Comparison of ENCODE assay signal across 1 cellular context in genomic region chr2:128442053-128442751, GRCh38.
TF ChIP-seq lines count a peak whose summit lies in the region.

No MANE protein-coding gene starts in this region.

TF ChIP-seq in HepG2, 621 proteins besides CTCF, POLR2A, EP300 and RAD21 (continued from another document and continues in another):
- TF ChIP-seq AFF4 (CRISPR knock-in tag; IDR thresholded peaks at IDR 0.05) (no peak), AGO1 (IDR thresholded peaks at IDR 0.05; ENCODE audit: low read depth, low read length, poor library complexity, severe bottlenecking) (no peak), ZNF512 (CRISPR knock-in tag; IDR thresholded peaks at IDR 0.05) (no peak), ZNF556 (CRISPR knock-in tag; IDR thresholded peaks at IDR 0.05; ENCODE audit: borderline replicate concordance) (no peak), MYNN (CRISPR knock-in tag; IDR thresholded peaks at IDR 0.05; ENCODE audit: low read depth) (no peak), ZBTB7A (CRISPR knock-in tag; IDR thresholded peaks at IDR 0.05) (no peak), NPAS2 (CRISPR knock-in tag; IDR thresholded peaks at IDR 0.05; ENCODE audit: borderline replicate concordance) (no peak), ZNF331 (CRISPR knock-in tag; IDR thresholded peaks at IDR 0.05) (no peak), ZFP41 (CRISPR knock-in tag; IDR thresholded peaks at IDR 0.05; ENCODE audit: borderline replicate concordance) (no peak), HNF1B (CRISPR knock-in tag; IDR thresholded peaks at IDR 0.05) (0 out of 2 replicates have a peak, but pooled peaks have one; percentile 9), NFE2 (CRISPR knock-in tag; IDR thresholded peaks at IDR 0.05) (no peak), BATF2 (CRISPR knock-in tag; IDR thresholded peaks at IDR 0.05) (no peak), STAT5B (CRISPR knock-in tag; IDR thresholded peaks at IDR 0.05) (no peak), ZMAT3 (CRISPR knock-in tag; conservative IDR thresholded peaks at IDR 0.05) (no peak), HDAC1 (CRISPR knock-in tag; IDR thresholded peaks at IDR 0.05) (no peak), KDM4B (CRISPR knock-in tag; IDR thresholded peaks at IDR 0.05) (no peak), HNF4A (CRISPR knock-in tag; IDR thresholded peaks at IDR 0.05) (peak; percentile 22; the same call in 1 of the 2 replicates), ONECUT2 (CRISPR knock-in tag; IDR thresholded peaks at IDR 0.05) (no peak), U2AF1 (optimal IDR thresholded peaks at IDR 0.05; ENCODE audit: low read depth, low read length) (no peak), ZNF737 (CRISPR knock-in tag; IDR thresholded peaks at IDR 0.05; ENCODE audit: borderline replicate concordance) (no peak), HINFP (CRISPR knock-in tag; IDR thresholded peaks at IDR 0.05; ENCODE audit: low read depth) (no peak), ZNF367 (CRISPR knock-in tag; IDR thresholded peaks at IDR 0.05; ENCODE audit: borderline replicate concordance) (no peak), JUND (CRISPR knock-in tag; IDR thresholded peaks at IDR 0.05) (no peak), ARID5B (CRISPR knock-in tag; IDR thresholded peaks at IDR 0.05) (peak; percentile 47), ZSCAN25 (CRISPR knock-in tag; IDR thresholded peaks at IDR 0.05) (no peak), KLF16 (CRISPR knock-in tag; IDR thresholded peaks at IDR 0.05) (no peak), CC2D1A (CRISPR knock-in tag; IDR thresholded peaks at IDR 0.05) (no peak), ZBTB20 (CRISPR knock-in tag; IDR thresholded peaks at IDR 0.05; ENCODE audit: borderline replicate concordance, low read depth) (no peak), JDP2 (CRISPR knock-in tag; IDR thresholded peaks at IDR 0.05; ENCODE audit: borderline replicate concordance) (no peak), NRL (CRISPR knock-in tag; IDR thresholded peaks at IDR 0.05; ENCODE audit: borderline replicate concordance) (no peak), ZNF780A (CRISPR knock-in tag; IDR thresholded peaks at IDR 0.05) (no peak), GTF3A (CRISPR knock-in tag; conservative IDR thresholded peaks at IDR 0.05) (no peak), CREM (IDR thresholded peaks at IDR 0.05) (peak; percentile 25; the same call in 1 of the 2 replicates), CREM (CRISPR knock-in tag; IDR thresholded peaks at IDR 0.05) (no peak), PHB2 (IDR thresholded peaks at IDR 0.05; ENCODE audit: partially characterized antibody) (no peak), KMT2B (CRISPR knock-in tag; IDR thresholded peaks at IDR 0.05) (no peak)
- TF ChIP-seq, protein P1, sequence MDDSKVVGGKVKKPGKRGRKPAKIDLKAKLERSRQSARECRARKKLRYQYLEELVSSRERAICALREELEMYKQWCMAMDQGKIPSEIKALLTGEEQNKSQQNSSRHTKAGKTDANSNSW (CRISPR knock-in tag; IDR thresholded peaks at IDR 0.05; ENCODE audit: borderline replicate concordance), result no peak
- TF ChIP-seq, protein P2, sequence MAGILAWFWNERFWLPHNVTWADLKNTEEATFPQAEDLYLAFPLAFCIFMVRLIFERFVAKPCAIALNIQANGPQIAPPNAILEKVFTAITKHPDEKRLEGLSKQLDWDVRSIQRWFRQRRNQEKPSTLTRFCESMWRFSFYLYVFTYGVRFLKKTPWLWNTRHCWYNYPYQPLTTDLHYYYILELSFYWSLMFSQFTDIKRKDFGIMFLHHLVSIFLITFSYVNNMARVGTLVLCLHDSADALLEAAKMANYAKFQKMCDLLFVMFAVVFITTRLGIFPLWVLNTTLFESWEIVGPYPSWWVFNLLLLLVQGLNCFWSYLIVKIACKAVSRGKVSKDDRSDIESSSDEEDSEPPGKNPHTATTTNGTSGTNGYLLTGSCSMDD (CRISPR knock-in tag; IDR thresholded peaks at IDR 0.05), result no peak
- TF ChIP-seq, protein P3, sequence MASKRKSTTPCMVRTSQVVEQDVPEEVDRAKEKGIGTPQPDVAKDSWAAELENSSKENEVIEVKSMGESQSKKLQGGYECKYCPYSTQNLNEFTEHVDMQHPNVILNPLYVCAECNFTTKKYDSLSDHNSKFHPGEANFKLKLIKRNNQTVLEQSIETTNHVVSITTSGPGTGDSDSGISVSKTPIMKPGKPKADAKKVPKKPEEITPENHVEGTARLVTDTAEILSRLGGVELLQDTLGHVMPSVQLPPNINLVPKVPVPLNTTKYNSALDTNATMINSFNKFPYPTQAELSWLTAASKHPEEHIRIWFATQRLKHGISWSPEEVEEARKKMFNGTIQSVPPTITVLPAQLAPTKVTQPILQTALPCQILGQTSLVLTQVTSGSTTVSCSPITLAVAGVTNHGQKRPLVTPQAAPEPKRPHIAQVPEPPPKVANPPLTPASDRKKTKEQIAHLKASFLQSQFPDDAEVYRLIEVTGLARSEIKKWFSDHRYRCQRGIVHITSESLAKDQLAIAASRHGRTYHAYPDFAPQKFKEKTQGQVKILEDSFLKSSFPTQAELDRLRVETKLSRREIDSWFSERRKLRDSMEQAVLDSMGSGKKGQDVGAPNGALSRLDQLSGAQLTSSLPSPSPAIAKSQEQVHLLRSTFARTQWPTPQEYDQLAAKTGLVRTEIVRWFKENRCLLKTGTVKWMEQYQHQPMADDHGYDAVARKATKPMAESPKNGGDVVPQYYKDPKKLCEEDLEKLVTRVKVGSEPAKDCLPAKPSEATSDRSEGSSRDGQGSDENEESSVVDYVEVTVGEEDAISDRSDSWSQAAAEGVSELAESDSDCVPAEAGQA (IDR thresholded peaks at IDR 0.05; ENCODE audit: low read depth), result no peak
- TF ChIP-seq, protein P3 (CRISPR knock-in tag; IDR thresholded peaks at IDR 0.05; ENCODE audit: borderline replicate concordance), result no peak
- TF ChIP-seq, protein P4, sequence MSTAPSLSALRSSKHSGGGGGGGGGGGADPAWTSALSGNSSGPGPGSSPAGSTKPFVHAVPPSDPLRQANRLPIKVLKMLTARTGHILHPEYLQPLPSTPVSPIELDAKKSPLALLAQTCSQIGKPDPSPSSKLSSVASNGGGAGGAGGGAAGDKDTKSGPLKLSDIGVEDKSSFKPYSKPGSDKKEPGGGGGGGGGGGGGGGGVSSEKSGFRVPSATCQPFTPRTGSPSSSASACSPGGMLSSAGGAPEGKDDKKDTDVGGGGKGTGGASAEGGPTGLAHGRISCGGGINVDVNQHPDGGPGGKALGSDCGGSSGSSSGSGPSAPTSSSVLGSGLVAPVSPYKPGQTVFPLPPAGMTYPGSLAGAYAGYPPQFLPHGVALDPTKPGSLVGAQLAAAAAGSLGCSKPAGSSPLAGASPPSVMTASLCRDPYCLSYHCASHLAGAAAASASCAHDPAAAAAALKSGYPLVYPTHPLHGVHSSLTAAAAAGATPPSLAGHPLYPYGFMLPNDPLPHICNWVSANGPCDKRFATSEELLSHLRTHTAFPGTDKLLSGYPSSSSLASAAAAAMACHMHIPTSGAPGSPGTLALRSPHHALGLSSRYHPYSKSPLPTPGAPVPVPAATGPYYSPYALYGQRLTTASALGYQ (CRISPR knock-in tag; IDR thresholded peaks at IDR 0.05), result no peak
